Comparison of ENCODE assay signal across 21 cellular contexts in genomic region chr3:76715426-76715825, GRCh38.
"Had no signal": no experiment of that assay in that cellular context is flagged by ENCODE, and none has a peak within 500 bp of the region (broad histone marks: within the 10 kb centered on the region; RNA-seq: fewer than 3 reads in every experiment).

No MANE protein-coding gene starts in this region.

- H3K4me3 ChIP-seq: cardiac muscle cell, SK-N-MC had no signal

- H3K27ac ChIP-seq: brain microvascular endothelial cell, cardiac muscle cell, KMS-11, SK-N-MC, VCaP had no signal

- DNase-seq: activated CD4-positive, alpha-beta memory T cell treated with anti-CD3 and anti-CD28 coated beads for 36 hours; activated CD4-positive, alpha-beta T cell treated with anti-CD3 and anti-CD28 coated beads, Interleukin-2, amount 10 ng/mL, durations not matched to agents 7 days and 5 days; activated CD4-positive, CD25-positive, alpha-beta regulatory T cell; activated gamma-delta T cell; activated naive CD4-positive, alpha-beta T cell treated with anti-CD3 and anti-CD28 coated beads for 36 hours; activated T-cell treated with anti-CD3 and anti-CD28 coated beads for 4 hours; activated T-cell treated with anti-CD3 and anti-CD28 coated beads, Interleukin-2, amount 50 U/mL, for 48 hours; brain microvascular endothelial cell; NCI-H1092; NCI-H1694 treated with DMSO at 0.1 percent for 48 hours; NCI-H2029 treated with DMSO at 0.1 percent for 48 hours; NCI-H446; NCI-H524; NCI-H748 treated with DMSO at 0.1 percent for 48 hours; SIG-M5; T-helper 1 cell had no signal

- ATAC-seq: activated T-helper 17 cell treated with anti-CD3 and anti-CD28 coated beads, Interleukin-2, amount 50 U/mL, for 72 hours had no signal

- H3K27me3 ChIP-seq: brain microvascular endothelial cell, cardiac muscle cell had no signal

- H3K36me3 ChIP-seq: brain microvascular endothelial cell, cardiac muscle cell had no signal
